ENCODE assay signal across 1 cellular context in the genomic region with DNA sequence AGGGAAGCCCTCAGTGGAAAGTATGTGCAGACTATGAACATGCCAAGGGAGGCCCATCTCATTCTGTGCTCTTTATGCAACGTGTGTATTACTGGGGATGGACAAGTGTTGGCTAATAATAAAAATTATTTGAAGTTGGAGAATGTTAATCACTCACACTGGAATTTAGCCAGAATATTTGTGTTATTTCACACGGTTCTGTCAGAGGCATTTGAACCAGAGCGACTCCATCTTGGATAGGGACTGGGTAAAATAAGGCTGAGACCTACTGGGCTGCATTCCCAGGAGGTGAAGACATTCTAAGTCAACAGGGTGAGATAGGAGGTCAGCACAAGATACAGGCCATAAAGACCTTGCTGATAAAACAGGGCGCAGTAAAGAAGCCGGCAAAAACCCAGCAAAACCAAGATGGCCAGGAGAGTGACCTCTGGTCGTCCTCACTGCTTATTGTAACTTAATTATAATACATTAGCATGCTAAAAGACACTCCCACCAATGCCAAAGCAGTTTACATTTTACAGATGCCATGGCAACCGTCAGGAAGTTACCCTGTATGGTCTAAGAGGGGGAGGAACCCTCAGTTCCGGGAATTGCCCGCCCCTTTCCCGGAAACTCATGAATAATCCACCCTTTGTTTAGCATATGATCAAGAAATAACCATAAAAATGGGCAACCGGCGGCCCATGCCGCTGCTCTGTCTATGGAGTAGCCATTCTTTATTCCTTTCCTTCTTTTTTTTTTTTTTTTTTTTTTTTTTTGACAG.
TF ChIP-seq lines count a peak whose summit lies in the region.

No MANE protein-coding gene starts in this region.

TF ChIP-seq in SK-N-SH treated with all-trans-retinoic acid at 6 μM for 48 hours, 23 proteins besides CTCF, POLR2A, EP300 and RAD21 (continued from another document):
- TF ChIP-seq PATZ1 (CRISPR knock-in tag; IDR thresholded peaks at IDR 0.05; ENCODE audit: borderline replicate concordance): peak; percentile 51; the same call in 1 of the 2 replicates
- TF ChIP-seq SNAI2 (CRISPR knock-in tag; IDR thresholded peaks at IDR 0.05): no peak
- 0 out of 2 replicates have a peak, but pooled peaks have one; percentile 10 for TF ChIP-seq ISL1 (CRISPR knock-in tag; IDR thresholded peaks at IDR 0.05)
- 0 out of 2 replicates have a peak, but pooled peaks have one; percentile 67 for TF ChIP-seq OSR1 (CRISPR knock-in tag; IDR thresholded peaks at IDR 0.05)
